ENCODE assay signal across 19 cellular contexts in genomic region chr6:70547905-70548304, GRCh38.
"Had no signal": no experiment of that assay in that cellular context is flagged by ENCODE, and none has a peak within 500 bp of the region (broad histone marks: within the 10 kb centered on the region; RNA-seq: fewer than 3 reads in every experiment).

No MANE protein-coding gene starts in this region.

- H3K36me3 Mint-ChIP-seq: natural killer cell treated with Interleukin-12 subunit alpha and Interleukin-12 subunit beta and Interleukin-15 and Interleukin-18, amount 100 ng/mL, for 72 hours had no signal

- H3K27ac Mint-ChIP-seq: immature natural killer cell; natural killer cell treated with Interleukin-12 subunit alpha and Interleukin-12 subunit beta and Interleukin-15 and Interleukin-18, amount 100 ng/mL, for 72 hours; neural progenitor cell; progenitor cell of endocrine pancreas; stimulated activated memory B cell treated with anti-CD40 and anti-IgM and Interleukin-4, amounts not matched to agents 10 μg/mL and 1 μg/mL and 100 μg/mL, for 72 hours; stimulated activated naive CD8-positive, alpha-beta T cell treated with anti-CD3 and anti-CD28 coated beads, Interleukin-15, Interleukin-2, amounts not matched to agents 100 ng/mL and 50 ng/mL, for 24 hours had no signal

- H3K27ac ChIP-seq: left lung, neural progenitor cell, pancreas, spleen, tibial nerve, upper lobe of right lung, vagina had no signal

- H3K9me3 ChIP-seq: left lung, pancreas, spleen, tibial nerve, upper lobe of right lung, vagina had no signal

- H3K4me1 Mint-ChIP-seq: immature natural killer cell; stimulated activated memory B cell treated with anti-CD40 and anti-IgM and Interleukin-4, amounts not matched to agents 10 μg/mL and 1 μg/mL and 100 μg/mL, for 72 hours had no signal

- H3K4me1 ChIP-seq: left lung, pancreas, spleen, tibial nerve, upper lobe of right lung, vagina had no signal

- DNase-seq: effector memory CD4-positive, alpha-beta T cell; immature natural killer cell; left lung; occipital lobe; pancreas; spleen; stimulated activated CD4-positive, alpha-beta T cell treated with anti-CD3 and anti-CD28 coated beads, Interleukin-15, amount 100 ng/mL, for 24 hours; stimulated activated CD4-positive, alpha-beta T cell treated with anti-CD3 and anti-CD28 coated beads, Interleukin-1b, Interleukin-23, amount 100 ng/mL, for 48 hours; stimulated activated CD4-positive, alpha-beta T cell treated with anti-CD3 and anti-CD28 coated beads, Interleukin-4, amount 100 ng/mL, for 24 hours; upper lobe of right lung had no signal

- ATAC-seq: esophagus mucosa; natural killer cell treated with Interleukin-12 subunit alpha and Interleukin-12 subunit beta and Interleukin-15 and Interleukin-18, amount 100 ng/mL, for 72 hours; stimulated activated memory B cell treated with anti-CD40 and anti-IgM and Interleukin-4, amounts not matched to agents 10 μg/mL and 1 μg/mL and 100 μg/mL, for 72 hours; upper lobe of right lung had no signal

- H3K4me2 ChIP-seq: neural progenitor cell had no signal

- H3K27me3 ChIP-seq: left lung, neural progenitor cell, pancreas, spleen, tibial nerve, upper lobe of right lung, vagina had no signal

- H3K27me3 Mint-ChIP-seq: natural killer cell treated with Interleukin-12 subunit alpha and Interleukin-12 subunit beta and Interleukin-15 and Interleukin-18, amount 100 ng/mL, for 72 hours; progenitor cell of endocrine pancreas; stimulated activated memory B cell treated with anti-CD40 and anti-IgM and Interleukin-4, amounts not matched to agents 10 μg/mL and 1 μg/mL and 100 μg/mL, for 72 hours; stimulated activated naive CD8-positive, alpha-beta T cell treated with anti-CD3 and anti-CD28 coated beads, Interleukin-15, Interleukin-2, amounts not matched to agents 100 ng/mL and 50 ng/mL, for 24 hours had no signal

- H3K4me3 ChIP-seq: left lung, lung, neural progenitor cell, pancreas, spleen, tibial nerve, upper lobe of right lung, vagina had no signal

- H3K9me3 Mint-ChIP-seq: immature natural killer cell; natural killer cell treated with Interleukin-12 subunit alpha and Interleukin-12 subunit beta and Interleukin-15 and Interleukin-18, amount 100 ng/mL, for 72 hours; neural progenitor cell; stimulated activated memory B cell treated with anti-CD40 and anti-IgM and Interleukin-4, amounts not matched to agents 10 μg/mL and 1 μg/mL and 100 μg/mL, for 72 hours; stimulated activated naive CD8-positive, alpha-beta T cell treated with anti-CD3 and anti-CD28 coated beads, Interleukin-15, Interleukin-2, amounts not matched to agents 100 ng/mL and 50 ng/mL, for 24 hours had no signal

- H3K9ac ChIP-seq: neural progenitor cell had no signal

- H3K4me3 Mint-ChIP-seq: immature natural killer cell; natural killer cell treated with Interleukin-12 subunit alpha and Interleukin-12 subunit beta and Interleukin-15 and Interleukin-18, amount 100 ng/mL, for 72 hours; neural progenitor cell; stimulated activated memory B cell treated with anti-CD40 and anti-IgM and Interleukin-4, amounts not matched to agents 10 μg/mL and 1 μg/mL and 100 μg/mL, for 72 hours; stimulated activated naive CD8-positive, alpha-beta T cell treated with anti-CD3 and anti-CD28 coated beads, Interleukin-15, Interleukin-2, amounts not matched to agents 100 ng/mL and 50 ng/mL, for 24 hours had no signal

- H3K36me3 ChIP-seq: neural progenitor cell, pancreas, upper lobe of right lung had no signal

- H2AFZ ChIP-seq: neural progenitor cell had no signal
